Comparison of ENCODE assay signal across 28 cellular contexts in the genomic region with DNA sequence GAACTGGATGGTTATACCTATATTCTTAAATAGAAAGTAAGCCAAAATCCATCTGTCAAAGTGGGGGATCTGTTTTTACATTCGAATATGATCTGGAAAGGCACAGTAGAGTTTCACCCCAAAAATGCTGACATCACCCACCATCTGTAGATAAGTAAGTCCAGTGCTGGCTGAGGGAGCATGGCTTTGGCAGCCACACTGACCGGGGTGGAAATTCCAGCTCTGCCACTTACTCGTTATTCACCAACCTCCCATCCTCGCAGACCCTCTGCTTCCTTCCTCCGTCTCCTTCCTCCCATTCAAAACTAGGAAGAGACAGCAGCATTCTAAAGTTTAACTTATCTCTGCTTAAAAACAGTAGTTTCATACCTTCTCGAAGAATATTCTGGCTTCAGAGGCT.
"Had no signal": no experiment of that assay in that cellular context is flagged by ENCODE, and none has a peak within 500 bp of the region (broad histone marks: within the 10 kb centered on the region; RNA-seq: fewer than 3 reads in every experiment).

No MANE protein-coding gene starts in this region.

- H3K9me3 ChIP-seq: breast epithelium, gastrocnemius medialis, pancreas, spleen, transverse colon had no signal

- H3K4me1 ChIP-seq: breast epithelium, gastrocnemius medialis, pancreas, transverse colon had no signal

- H3K27ac Mint-ChIP-seq: activated T-helper 1 cell treated with anti-CD3 and anti-CD28 coated beads, Interleukin-12 subunit alpha, Interleukin-12 subunit beta, Interleukin-2, Interleukin-4 antibody, amounts not matched to agents 30 ng/mL and 10 ng/mL and 1 ng/mL, durations not matched to agents 14 hours and 24 hours and 36 hours; dendritic cell treated with granulocyte-macrophage colony-stimulating factor and Interleukin-4, amounts not matched to agents 40 ng/mL and 50 ng/mL, for 4 days; immature natural killer cell; memory B cell; naive thymus-derived CD4-positive, alpha-beta T cell had no signal

- FAIRE-seq: endometrium, pancreas had no signal

- H3K27me3 ChIP-seq: breast epithelium, gastrocnemius medialis, pancreas, spleen, transverse colon had no signal

- ATAC-seq: activated CD4-positive, CD25-positive, alpha-beta regulatory T cell treated with anti-CD3 and anti-CD28 coated beads, Interleukin-2, amount 50 U/mL, for 24 hours; gastrocnemius medialis; naive thymus-derived CD4-positive, alpha-beta T cell; pancreas; right cardiac atrium had no signal

- H3K9me3 Mint-ChIP-seq: activated T-helper 1 cell treated with anti-CD3 and anti-CD28 coated beads, Interleukin-12 subunit alpha, Interleukin-12 subunit beta, Interleukin-2, Interleukin-4 antibody, amounts not matched to agents 30 ng/mL and 10 ng/mL and 1 ng/mL, durations not matched to agents 14 hours and 24 hours and 36 hours; dendritic cell treated with granulocyte-macrophage colony-stimulating factor and Interleukin-4, amounts not matched to agents 40 ng/mL and 50 ng/mL, for 4 days; immature natural killer cell had no signal

- H3K4me3 Mint-ChIP-seq: activated T-helper 1 cell treated with anti-CD3 and anti-CD28 coated beads, Interleukin-12 subunit alpha, Interleukin-12 subunit beta, Interleukin-2, Interleukin-4 antibody, amounts not matched to agents 30 ng/mL and 10 ng/mL and 1 ng/mL, durations not matched to agents 14 hours and 24 hours and 36 hours; dendritic cell treated with granulocyte-macrophage colony-stimulating factor and Interleukin-4, amounts not matched to agents 40 ng/mL and 50 ng/mL, for 4 days; immature natural killer cell; memory B cell; naive thymus-derived CD4-positive, alpha-beta T cell had no signal

- H3K27ac ChIP-seq: breast epithelium, gastrocnemius medialis, pancreas, spleen, transverse colon, VCaP had no signal

- H3K27me3 Mint-ChIP-seq: dendritic cell treated with granulocyte-macrophage colony-stimulating factor and Interleukin-4, amounts not matched to agents 40 ng/mL and 50 ng/mL, for 4 days; memory B cell; naive thymus-derived CD4-positive, alpha-beta T cell had no signal

- H3K36me3 ChIP-seq: breast epithelium had no signal

- H3K4me3 ChIP-seq: breast epithelium, gastrocnemius medialis, pancreas, spleen, transverse colon had no signal

- DNase-seq: activated CD4-positive, alpha-beta T cell treated with anti-CD3 and anti-CD28 coated beads for 48 hours; activated CD4-positive, alpha-beta T cell treated with anti-CD3 and anti-CD28 coated beads, Interleukin-2, amount 50 U/mL, for 48 hours; activated CD8-positive, alpha-beta memory T cell treated with anti-CD3 and anti-CD28 coated beads for 24 hours; activated gamma-delta T cell; activated naive CD4-positive, alpha-beta T cell treated with anti-CD3 and anti-CD28 coated beads, Interleukin-2, amount 50 U/mL, for 16 hours; amygdala; central memory CD4-positive, alpha-beta T cell; effector CD8-positive, alpha-beta T cell; gastrocnemius medialis; glutamatergic neuron; hippocampal formation; immature natural killer cell; midbrain; naive thymus-derived CD4-positive, alpha-beta T cell; nucleus accumbens; pancreas; right cardiac atrium; spleen; stimulated activated naive CD4-positive, alpha-beta T cell treated with Interleukin-2 at 50 U/mL for 16 hours; T-helper 2 cell; transverse colon had no signal
